Comparison of ENCODE assay signal across 1 cellular context in the genomic region with DNA sequence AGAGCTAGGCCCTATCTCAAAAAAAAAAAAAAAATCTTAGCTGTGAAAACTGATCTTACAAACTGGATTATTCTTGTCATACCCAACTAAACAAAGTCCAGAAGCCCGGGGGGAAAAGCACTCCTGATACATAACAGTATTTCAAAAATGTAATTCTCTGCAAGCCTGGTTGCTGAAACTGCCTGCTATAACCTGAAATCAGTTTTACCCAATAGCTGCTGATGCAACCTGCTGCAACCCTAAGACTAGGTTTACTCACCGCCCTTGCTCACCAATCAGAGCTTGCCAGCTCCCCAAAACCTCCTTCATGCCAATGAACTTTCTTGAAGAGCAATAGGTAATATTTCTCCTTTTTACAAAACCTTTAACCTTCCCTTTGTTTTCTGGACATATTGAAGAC.
TF ChIP-seq lines count a peak whose summit lies in the region.

No MANE protein-coding gene starts in this region.

TF ChIP-seq in HepG2, 621 proteins besides CTCF, POLR2A, EP300 and RAD21 (continued from another document):
- TF ChIP-seq RORA (CRISPR knock-in tag; IDR thresholded peaks at IDR 0.05) (no peak), TFDP1 (CRISPR knock-in tag; IDR thresholded peaks at IDR 0.05; ENCODE audit: borderline replicate concordance) (no peak), AGO1 (IDR thresholded peaks at IDR 0.05; ENCODE audit: low read depth, low read length, poor library complexity, severe bottlenecking) (no peak)
